Comparison of ENCODE assay signal across 27 cellular contexts in the genomic region with DNA sequence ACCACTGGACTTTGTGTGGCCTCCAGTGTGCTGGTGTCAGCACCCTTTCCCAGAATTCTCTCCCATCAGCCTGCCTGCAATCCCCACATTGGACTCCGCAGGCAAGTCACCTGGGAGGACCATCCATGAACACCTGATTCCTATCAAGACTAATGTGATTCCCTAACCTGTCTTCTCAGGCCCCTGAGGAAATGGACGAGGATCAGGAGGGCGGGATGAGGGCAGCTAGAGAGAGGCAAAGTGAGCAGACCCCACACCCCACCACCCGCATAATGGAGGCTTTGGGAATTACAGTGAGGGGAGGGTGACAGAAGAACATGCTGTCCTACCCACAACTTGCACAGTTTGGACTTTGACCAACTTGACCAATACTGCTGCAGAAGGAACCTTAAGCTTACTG.
"Had no signal": no experiment of that assay in that cellular context is flagged by ENCODE, and none has a peak within 500 bp of the region (broad histone marks: within the 10 kb centered on the region; RNA-seq: fewer than 3 reads in every experiment).

No MANE protein-coding gene starts in this region.

- H3K27ac ChIP-seq: stomach, suprapubic skin, testis, thoracic aorta, thyroid gland, tibial artery, tibial nerve, transverse colon, upper lobe of left lung, upper lobe of right lung, uterus, vagina had no signal

- H3K36me3 ChIP-seq: stomach, suprapubic skin, thoracic aorta, thyroid gland, tibial artery, tibial nerve, transverse colon, upper lobe of left lung, upper lobe of right lung, uterus, vagina had no signal

- DNase-seq: stimulated activated CD4-positive, alpha-beta T cell treated with anti-CD3 and anti-CD28 coated beads, Interleukin-2, amount 100 ng/mL, for 48 hours; stimulated activated CD4-positive, alpha-beta T cell treated with anti-CD3 and anti-CD28 coated beads, Interleukin-4, amount 100 ng/mL, for 1 hour; stimulated activated CD4-positive, alpha-beta T cell treated with anti-CD3 and anti-CD28 coated beads, Interleukin-4, amount 100 ng/mL, for 24 hours; stimulated activated CD4-positive, alpha-beta T cell treated with anti-CD3 and anti-CD28 coated beads, Interleukin-4, amount 100 ng/mL, for 4 hours; stimulated activated CD8-positive, alpha-beta memory T cell treated with anti-CD3 and anti-CD28 coated beads, Interleukin-4, amount 100 ng/mL, for 48 hours; stimulated activated naive B cell treated with anti-CD40 and anti-IgM and Interleukin-4, amounts not matched to agents 10 μg/mL and 1 μg/mL and 100 μg/mL, for 72 hours; stimulated activated naive CD4-positive, alpha-beta T cell; stimulated activated naive CD4-positive, alpha-beta T cell treated with Interleukin-2 at 50 U/mL for 16 hours; stimulated activated naive CD8-positive, alpha-beta T cell treated with anti-CD3 and anti-CD28 coated beads, Interleukin-15, amount 100 ng/mL, for 72 hours; stimulated activated naive CD8-positive, alpha-beta T cell treated with anti-CD3 and anti-CD28 coated beads, Interleukin-15, Interleukin-2, amounts not matched to agents 100 U/mL and 50 U/mL, for 24 hours; stomach; substantia nigra; testis; tibial artery; transverse colon; trophoblast cell; upper lobe of left lung; upper lobe of right lung; uterus had no signal

- FAIRE-seq: urothelium cell line had no signal

- H3K4me1 ChIP-seq: stomach, suprapubic skin, testis, thyroid gland, tibial artery, tibial nerve, transverse colon, upper lobe of left lung, upper lobe of right lung, uterus, vagina had no signal

- H3K9me3 ChIP-seq: stomach, suprapubic skin, testis, thoracic aorta, thyroid gland, tibial artery, tibial nerve, transverse colon, upper lobe of left lung, upper lobe of right lung, uterus, vagina had no signal

- ATAC-seq: stimulated activated effector memory CD8-positive, alpha-beta T cell treated with anti-CD3 and anti-CD28 coated beads, Interleukin-12 subunit alpha, Interleukin-12 subunit beta, amount 100 ng/mL, for 72 hours; stimulated activated memory B cell treated with anti-CD40 and anti-IgM and Interleukin-4, amounts not matched to agents 10 μg/mL and 1 μg/mL and 100 μg/mL, for 72 hours; stimulated activated naive B cell treated with anti-CD40 and anti-IgM and Interleukin-4, amounts not matched to agents 10 μg/mL and 1 μg/mL and 100 μg/mL, for 72 hours; stimulated activated naive CD8-positive, alpha-beta T cell treated with anti-CD3 and anti-CD28 coated beads, Interleukin-15, amount 100 ng/mL, for 72 hours; stimulated activated naive CD8-positive, alpha-beta T cell treated with anti-CD3 and anti-CD28 coated beads, Interleukin-15, Interleukin-2, amounts not matched to agents 100 U/mL and 50 U/mL, for 24 hours had no signal

- H3K27me3 ChIP-seq: suprapubic skin, testis, thyroid gland, tibial nerve, transverse colon, upper lobe of left lung, upper lobe of right lung, uterus, vagina had no signal

- H3K4me3 ChIP-seq: stomach, suprapubic skin, testis, thoracic aorta, thyroid gland, tibial artery, tibial nerve, transverse colon, upper lobe of left lung, upper lobe of right lung, uterus, vagina had no signal
